Comparison of ENCODE assay signal across 8 cellular contexts in genomic region chr22:46045459-46046298, GRCh38.
A peak's percentile ranks its signal among the peaks of the same experiment; 100 is the strongest.
DNase-seq lines count a peak whose midpoint lies in the region; ATAC-seq and TF ChIP-seq lines count a peak whose summit lies in the region.

No MANE protein-coding gene starts in this region.

- DNase-seq in AG04450 (ENCODE audit: low read depth, low spot score) (no peak), Panc1 (ENCODE audit: low read depth, low spot score) (no peak), epithelial cell of proximal tubule (ENCODE audit: low read depth) (no peak), HuH-7 (ENCODE audit: low spot score) (no peak), SKM-1 (lab: John Stamatoyannopoulos, UW; ENCODE audit: unreplicated experiment) (no peak), H4 (ENCODE audit: low spot score) (no peak)
- DNase-seq in naive thymus-derived CD8-positive, alpha-beta T cell = no peak

- no peaks in the 10 kb centered on the region for H3K27me3 Mint-ChIP-seq in naive thymus-derived CD8-positive, alpha-beta T cell

- H3K36me3 ChIP-seq in Panc1 (ENCODE audit: control insufficient read depth, insufficient read depth, low read length) = no peaks in the 10 kb centered on the region

- H3K9me3 Mint-ChIP-seq in naive thymus-derived CD8-positive, alpha-beta T cell = no peaks in the 10 kb centered on the region

- CTCF ChIA-PET in AG04450 (lab: Charles Lee) (no interaction called here), Panc1 (lab: Charles Lee) (no interaction called here)

- peak overlapping the region in 9 of 10 donors; percentile 20 to 91 (median 80) for H3K27ac Mint-ChIP-seq in naive thymus-derived CD8-positive, alpha-beta T cell

- H3K4me1 Mint-ChIP-seq in naive thymus-derived CD8-positive, alpha-beta T cell = peaks cover 6 to 58% (median 29%) of the 10 kb centered on the region in 4 donors

- H3K36me3 Mint-ChIP-seq in naive thymus-derived CD8-positive, alpha-beta T cell = no peaks in the 10 kb centered on the region

- BruUV-seq in Panc1 (replicated peaks; lab: Mats Ljungman, UMichigan) = no TSS peak

- no peak for TF ChIP-seq CTCF in AG04450 (IDR thresholded peaks at IDR 0.05; ENCODE audit: low read depth, low read length)
- no peak for TF ChIP-seq CTCF in Panc1 (IDR thresholded peaks at IDR 0.05)
- no peak for TF ChIP-seq CTCF in epithelial cell of proximal tubule (conservative IDR thresholded peaks at IDR 0.05; ENCODE audit: low read depth, low read length)

- H3K4me3 ChIP-seq in AG04450 (ENCODE audit: low read depth, low read length) = peak overlapping the region; percentile 65
- peak overlapping the region in 1 of 2 experiments; percentile 13; a peak in 1 of 4 replicates for H3K4me3 ChIP-seq in Panc1 (ENCODE audit: low read depth in 2 of 2, low read length in 2 of 2)
- H3K4me3 ChIP-seq in epithelial cell of proximal tubule (ENCODE audit: low read depth, low read length) = peak overlapping the region; percentile 64

- H3K27ac ChIP-seq in AG04450 (ENCODE audit: low read depth, low read length) = peak overlapping the region; percentile 31
- peak overlapping the region; percentile 74 for H3K27ac ChIP-seq in Panc1 (ENCODE audit: low read length)

- H3K9me3 ChIP-seq in AG04450 (ENCODE audit: control insufficient read depth, insufficient read depth, low read length) (no peaks in the 10 kb centered on the region; the same call in 1 of the 2 replicates), Panc1 (ENCODE audit: control insufficient read depth, insufficient read depth, low read depth, low read length) (no peaks in the 10 kb centered on the region)

- in situ Hi-C loops in Panc1 (cut with HindIII; ENCODE audit: low pct_unique_long_range_greater_than_20kb, low sequenced_read_pairs) = no loop called here

- peaks cover 43% of the 10 kb centered on the region for H3K4me1 ChIP-seq in Panc1 (ENCODE audit: control insufficient read depth, insufficient read depth, low read length)

- ATAC-seq in Panc1 (peak; percentile 33), GM21723 (IDR thresholded peaks at IDR 0.05; ENCODE audit: unreplicated experiment) (no peak)
- ATAC-seq in naive thymus-derived CD8-positive, alpha-beta T cell = no peak

- POLR2A ChIA-PET in AG04450 (lab: Yijun Ruan, JAX) = no interaction called here
- POLR2A ChIA-PET in Panc1 (lab: Charles Lee) = no interaction called here
- POLR2A ChIA-PET in naive thymus-derived CD8-positive, alpha-beta T cell (lab: Charles Lee) = interaction anchor here (1.4 to 6.4 kb wide), 4 partner anchors 10 to 39 kb away, joined by 3 to 32 read pairs (median 20); no protein-coding TSS in a partner anchor

- intact Hi-C loops in Panc1 (cut with micrococcal nuclease; ENCODE audit: unreplicated experiment) = no loop called here

- peak overlapping the region; percentile 65 to 86 (median 73) for H3K4me3 Mint-ChIP-seq in naive thymus-derived CD8-positive, alpha-beta T cell

- H3K27me3 ChIP-seq in AG04450 (ENCODE audit: control insufficient read depth, insufficient read depth, low read length) (no peaks in the 10 kb centered on the region), Panc1 (ENCODE audit: control insufficient read depth, insufficient read depth, low read length) (no peaks in the 10 kb centered on the region)
